11 cellular contexts compared by ENCODE assay signal in genomic region chr1:23798662-23799142, GRCh38. TPM values are rescaled to one million over a fixed set of nuclear protein-coding genes. Genes with fewer than 3 reads are reported as not detected.
DNase-seq lines count a peak whose midpoint lies in the region; ATAC-seq, FAIRE-seq and TF ChIP-seq lines count a peak whose summit lies in the region.
"Had no signal": no experiment of that assay in that cellular context is flagged by ENCODE, and none has a peak within 500 bp of the region (broad histone marks: within the 10 kb centered on the region; RNA-seq: fewer than 3 reads in every experiment).

No MANE protein-coding gene starts in this region.

- peak overlapping the region; percentile 95 for H3K27ac Mint-ChIP-seq in activated CD4-positive, alpha-beta memory T cell treated with anti-CD3 and anti-CD28 coated beads, Interleukin-2, amount 10 ng/mL, durations not matched to agents 7 days and 5 days
- H3K27ac Mint-ChIP-seq in activated CD4-positive, alpha-beta memory T cell treated with anti-CD3 and anti-CD28 coated beads for 36 hours, result no peak overlapping the region
- H3K27ac Mint-ChIP-seq in activated T-helper 17 cell treated with anti-CD3 and anti-CD28 coated beads, Interleukin-2, amount 50 U/mL, for 72 hours, result no peak overlapping the region
- H3K27ac Mint-ChIP-seq: CD8-positive, alpha-beta T cell had no signal

- intact Hi-C loops in activated CD4-positive, alpha-beta memory T cell treated with anti-CD3 and anti-CD28 coated beads for 36 hours (cut with micrococcal nuclease), result no loop called here
- intact Hi-C loops in kidney (cut with DNase I) (no loop called here), stomach (cut with DNase I; ENCODE audit: low total_unique reads) (no loop called here)

- H3K27me3 Mint-ChIP-seq in activated CD4-positive, alpha-beta memory T cell treated with anti-CD3 and anti-CD28 coated beads, Interleukin-2, amount 10 ng/mL, durations not matched to agents 7 days and 5 days, result no peaks in the 10 kb centered on the region
- H3K27me3 Mint-ChIP-seq in activated CD4-positive, alpha-beta memory T cell treated with anti-CD3 and anti-CD28 coated beads for 36 hours, result no peaks in the 10 kb centered on the region
- H3K27me3 Mint-ChIP-seq in activated T-helper 17 cell treated with anti-CD3 and anti-CD28 coated beads, Interleukin-2, amount 50 U/mL, for 72 hours, result no peaks in the 10 kb centered on the region

- no peaks in the 10 kb centered on the region for H3K27me3 ChIP-seq in stomach

- DNase-seq in activated CD4-positive, alpha-beta memory T cell treated with anti-CD3 and anti-CD28 coated beads, Interleukin-2, amount 10 ng/mL, durations not matched to agents 7 days and 5 days, result no peak
- no peak for DNase-seq in activated CD4-positive, alpha-beta memory T cell treated with anti-CD3 and anti-CD28 coated beads for 36 hours
- DNase-seq in kidney, result peak; percentile 76
- DNase-seq in stomach, result peak; percentile 83
- DNase-seq: activated CD8-positive, alpha-beta memory T cell treated with anti-CD3 and anti-CD28 coated beads, Interleukin-2, amount 50 U/mL, for 4 hours; NCI-H1694 had no signal

- no peaks in the 10 kb centered on the region for H3K9me3 Mint-ChIP-seq in activated CD4-positive, alpha-beta memory T cell treated with anti-CD3 and anti-CD28 coated beads, Interleukin-2, amount 10 ng/mL, durations not matched to agents 7 days and 5 days
- H3K9me3 Mint-ChIP-seq in activated CD4-positive, alpha-beta memory T cell treated with anti-CD3 and anti-CD28 coated beads for 36 hours, result no peaks in the 10 kb centered on the region
- no peaks in the 10 kb centered on the region for H3K9me3 Mint-ChIP-seq in activated T-helper 17 cell treated with anti-CD3 and anti-CD28 coated beads, Interleukin-2, amount 50 U/mL, for 72 hours
- H3K9me3 Mint-ChIP-seq: CD8-positive, alpha-beta T cell had no signal

- FAIRE-seq in kidney (lab: Jason Lieb, UNC), result no peak

- no peak for TF ChIP-seq EP300 in stomach (IDR thresholded peaks at IDR 0.05)

- H3K36me3 Mint-ChIP-seq in activated CD4-positive, alpha-beta memory T cell treated with anti-CD3 and anti-CD28 coated beads, Interleukin-2, amount 10 ng/mL, durations not matched to agents 7 days and 5 days (ENCODE audit: low read depth), result peaks cover 38% of the 10 kb centered on the region
- peaks cover 21% of the 10 kb centered on the region for H3K36me3 Mint-ChIP-seq in activated CD4-positive, alpha-beta memory T cell treated with anti-CD3 and anti-CD28 coated beads for 36 hours
- H3K36me3 Mint-ChIP-seq in activated T-helper 17 cell treated with anti-CD3 and anti-CD28 coated beads, Interleukin-2, amount 50 U/mL, for 72 hours (ENCODE audit: low read depth), result peaks cover 60% of the 10 kb centered on the region

- TF ChIP-seq POLR2A in stomach (IDR thresholded peaks at IDR 0.05), result no peak

- H3K27ac ChIP-seq in kidney (ENCODE audit: low read depth in 2 of 2, low read length in 2 of 2), result peak overlapping the region; percentile 95 to 96
- peak overlapping the region; percentile 91 to 98 (median 96) for H3K27ac ChIP-seq in stomach

- POLR2A ChIA-PET in activated CD4-positive, alpha-beta memory T cell treated with anti-CD3 and anti-CD28 coated beads, Interleukin-2, amount 10 ng/mL, durations not matched to agents 7 days and 5 days (lab: Charles Lee), result interaction anchor here (1.1 to 5.9 kb wide), 8 partner anchors 8 to 160 kb away, joined by 3 to 84 read pairs (median 20); partner anchors contain the start of genes HMGCL, LYPLA2, PITHD1 and PNRC2
- POLR2A ChIA-PET in activated CD4-positive, alpha-beta memory T cell treated with anti-CD3 and anti-CD28 coated beads for 36 hours (lab: Charles Lee), result interaction anchor here (0.6 to 2.6 kb wide), 2 partner anchors 8 to 55 kb away, joined by 3 to 20 read pairs; partner anchors contain the start of genes ELOA and LYPLA2

- 25 to 70% (median 60%) methylated on average over 9 to 12 of the region's 12 CpGs for WGBS in stomach, 5 donors

- peaks cover 14 to 27% of the 10 kb centered on the region in 2 donors for H3K4me1 ChIP-seq in kidney (ENCODE audit: control insufficient read depth in 1 of 2, insufficient read depth in 1 of 2, low read depth in 1 of 2, low read length in 2 of 2)
- H3K4me1 ChIP-seq in stomach, result peaks cover 61 to 77% (median 70%) of the 10 kb centered on the region in 4 donors

- TF ChIP-seq CTCF in kidney (IDR thresholded peaks at IDR 0.05; ENCODE audit: borderline replicate concordance, extremely low read depth, insufficient read depth) (no peak), stomach (IDR thresholded peaks at IDR 0.05) (no peak)

- H3K9ac ChIP-seq in kidney (ENCODE audit: low read length in 2 of 2), result peak overlapping the region in 1 of 2 donors; percentile 38

- H3K4me3 Mint-ChIP-seq in activated CD4-positive, alpha-beta memory T cell treated with anti-CD3 and anti-CD28 coated beads, Interleukin-2, amount 10 ng/mL, durations not matched to agents 7 days and 5 days, result peak overlapping the region; percentile 96
- no peak overlapping the region for H3K4me3 Mint-ChIP-seq in activated CD4-positive, alpha-beta memory T cell treated with anti-CD3 and anti-CD28 coated beads for 36 hours
- H3K4me3 Mint-ChIP-seq in activated T-helper 17 cell treated with anti-CD3 and anti-CD28 coated beads, Interleukin-2, amount 50 U/mL, for 72 hours, result peak overlapping the region; percentile 93

- ATAC-seq in activated T-helper 17 cell treated with anti-CD3 and anti-CD28 coated beads, Interleukin-2, amount 50 U/mL, for 72 hours (replicated peaks), result no peak
- no peak for ATAC-seq in GM19023 (IDR thresholded peaks at IDR 0.05; ENCODE audit: unreplicated experiment)
- no peak for ATAC-seq in HG03045 (IDR thresholded peaks at IDR 0.05; ENCODE audit: unreplicated experiment)
- no peak for ATAC-seq in GM21576 (IDR thresholded peaks at IDR 0.05; ENCODE audit: unreplicated experiment)
- ATAC-seq: CD8-positive, alpha-beta T cell had no signal

- H3K9me3 ChIP-seq in kidney (ENCODE audit: control insufficient read depth in 1 of 2, low read length in 2 of 2), result no peaks in the 10 kb centered on the region
- no peaks in the 10 kb centered on the region for H3K9me3 ChIP-seq in stomach

- H3K4me3 ChIP-seq in kidney (ENCODE audit: low read length in 2 of 2), result peak overlapping the region; percentile 76 to 87
- peak overlapping the region; percentile 72 to 88 (median 84) for H3K4me3 ChIP-seq in stomach

- peaks cover 3 to 14% of the 10 kb centered on the region in 2 donors for H3K36me3 ChIP-seq in kidney (ENCODE audit: control insufficient read depth in 1 of 2, insufficient read depth in 2 of 2, low read length in 2 of 2)
- peaks cover 25 to 59% (median 53%) of the 10 kb centered on the region in 4 donors for H3K36me3 ChIP-seq in stomach

- CTCF ChIA-PET in activated CD4-positive, alpha-beta memory T cell treated with anti-CD3 and anti-CD28 coated beads, Interleukin-2, amount 10 ng/mL, durations not matched to agents 7 days and 5 days (lab: Charles Lee), result interaction anchor here (0.5 to 4.4 kb wide), 8 partner anchors 12 to 312 kb away, joined by 3 to 39 read pairs (median 4); partner anchors contain the start of gene PITHD1
- CTCF ChIA-PET in activated CD4-positive, alpha-beta memory T cell treated with anti-CD3 and anti-CD28 coated beads for 36 hours (lab: Charles Lee), result interaction anchor here (1.2 to 6.5 kb wide), 4 partner anchors 11 to 28 kb away, joined by 5 to 38 read pairs (median 6); no protein-coding TSS in a partner anchor

- peaks cover 27% of the 10 kb centered on the region for H3K4me1 Mint-ChIP-seq in activated CD4-positive, alpha-beta memory T cell treated with anti-CD3 and anti-CD28 coated beads, Interleukin-2, amount 10 ng/mL, durations not matched to agents 7 days and 5 days
- H3K4me1 Mint-ChIP-seq in activated CD4-positive, alpha-beta memory T cell treated with anti-CD3 and anti-CD28 coated beads for 36 hours (ENCODE audit: low read depth), result peaks cover 14% of the 10 kb centered on the region
- H3K4me1 Mint-ChIP-seq in activated T-helper 17 cell treated with anti-CD3 and anti-CD28 coated beads, Interleukin-2, amount 50 U/mL, for 72 hours, result no peaks in the 10 kb centered on the region

RNA-seq across cellular contexts. Expression of gene GALE, which starts 1.9 kb away (rescaled TPM):
- total RNA-seq in activated CD4-positive, alpha-beta memory T cell treated with anti-CD3 and anti-CD28 coated beads, Interleukin-2, amount 10 ng/mL, durations not matched to agents 7 days and 5 days, result 10 to 100 TPM; 33.5 to 37.6 TPM
- total RNA-seq in activated CD4-positive, alpha-beta memory T cell treated with anti-CD3 and anti-CD28 coated beads for 36 hours, result 10 to 100 TPM; 49.4 to 54.9 TPM
- 10 to 100 TPM; 56.6 to 57.1 TPM for total RNA-seq in activated T-helper 17 cell treated with anti-CD3 and anti-CD28 coated beads, Interleukin-2, amount 50 U/mL, for 72 hours
- total RNA-seq in kidney (68.1 TPM), stomach (100 to 1,000 TPM in 3 of 5 donors, 10 to 100 TPM in 2; 34.4 to 401 (median 134) TPM)
- polyA plus RNA-seq in kidney (ENCODE audit: insufficient read depth, low read depth, low replicate concordance) (73.7 TPM), stomach (100 to 1,000 TPM; 107 to 443 (median 165) TPM)

RNA-seq across cellular contexts. Expression of gene LYPLA2, which starts 7.8 kb away (rescaled TPM):
- 10 to 100 TPM; 76.1 to 80.8 TPM for total RNA-seq in activated CD4-positive, alpha-beta memory T cell treated with anti-CD3 and anti-CD28 coated beads, Interleukin-2, amount 10 ng/mL, durations not matched to agents 7 days and 5 days
- 10 to 100 TPM; 70.5 to 71.1 TPM for total RNA-seq in activated CD4-positive, alpha-beta memory T cell treated with anti-CD3 and anti-CD28 coated beads for 36 hours
- 10 to 100 TPM; 70.0 to 94.8 TPM for total RNA-seq in activated T-helper 17 cell treated with anti-CD3 and anti-CD28 coated beads, Interleukin-2, amount 50 U/mL, for 72 hours
- total RNA-seq in kidney (71.3 TPM), stomach (10 to 100 TPM; 29.0 to 84.6 (median 36.2) TPM)
- polyA plus RNA-seq in kidney (ENCODE audit: insufficient read depth, low read depth, low replicate concordance) (133 TPM), stomach (10 to 100 TPM; 61.1 to 85.2 (median 67.6) TPM)

RNA-seq across cellular contexts. Expression of gene PITHD1, which starts 20.5 kb away (rescaled TPM):
- 10 to 100 TPM; 50.0 to 51.6 TPM for total RNA-seq in activated CD4-positive, alpha-beta memory T cell treated with anti-CD3 and anti-CD28 coated beads, Interleukin-2, amount 10 ng/mL, durations not matched to agents 7 days and 5 days
- 10 to 100 TPM; 67.2 to 69.0 TPM for total RNA-seq in activated CD4-positive, alpha-beta memory T cell treated with anti-CD3 and anti-CD28 coated beads for 36 hours
- total RNA-seq in activated T-helper 17 cell treated with anti-CD3 and anti-CD28 coated beads, Interleukin-2, amount 50 U/mL, for 72 hours, result 10 to 100 TPM; 60.7 to 93.9 TPM
- 40.4 TPM for total RNA-seq in kidney
- 57.7 TPM for polyA plus RNA-seq in kidney (ENCODE audit: insufficient read depth, low read depth, low replicate concordance)
- total RNA-seq in stomach, result 10 to 100 TPM; 18.1 to 62.0 (median 34.5) TPM
- polyA plus RNA-seq in stomach, result 10 to 100 TPM; 35.2 to 52.1 (median 47.5) TPM

RNA-seq across cellular contexts. Expression of gene HMGCL, which starts 26.5 kb away (rescaled TPM):
- 10 to 100 TPM; 33.5 to 35.7 TPM for total RNA-seq in activated CD4-positive, alpha-beta memory T cell treated with anti-CD3 and anti-CD28 coated beads, Interleukin-2, amount 10 ng/mL, durations not matched to agents 7 days and 5 days
- 10 to 100 TPM; 34.2 to 35.3 TPM for total RNA-seq in activated CD4-positive, alpha-beta memory T cell treated with anti-CD3 and anti-CD28 coated beads for 36 hours
- total RNA-seq in activated T-helper 17 cell treated with anti-CD3 and anti-CD28 coated beads, Interleukin-2, amount 50 U/mL, for 72 hours, result 10 to 100 TPM; 26.3 to 82.1 TPM
- total RNA-seq in kidney (51.5 TPM), stomach (10 to 100 TPM in 4 of 5 donors, not detected in 1; 20.1 to 52.7 (median 36.7) TPM)
- polyA plus RNA-seq in kidney (ENCODE audit: insufficient read depth, low read depth, low replicate concordance) (205 TPM), stomach (10 to 100 TPM; 39.8 to 71.0 (median 46.1) TPM)

RNA-seq across cellular contexts. Expression of gene ELOA, which starts 55.4 kb away (rescaled TPM):
- total RNA-seq in activated CD4-positive, alpha-beta memory T cell treated with anti-CD3 and anti-CD28 coated beads, Interleukin-2, amount 10 ng/mL, durations not matched to agents 7 days and 5 days, result 10 to 100 TPM; 34.1 to 35.2 TPM
- total RNA-seq in activated CD4-positive, alpha-beta memory T cell treated with anti-CD3 and anti-CD28 coated beads for 36 hours, result 10 to 100 TPM; 28.1 to 30.4 TPM
- 10 to 100 TPM; 30.1 to 48.5 TPM for total RNA-seq in activated T-helper 17 cell treated with anti-CD3 and anti-CD28 coated beads, Interleukin-2, amount 50 U/mL, for 72 hours
- total RNA-seq in kidney, result 39.1 TPM
- polyA plus RNA-seq in kidney (ENCODE audit: insufficient read depth, low read depth, low replicate concordance), result 13.7 TPM
- 10 to 100 TPM in 4 of 5 donors, 1 to 10 TPM in 1; 7.2 to 54.0 (median 32.5) TPM for total RNA-seq in stomach
- 10 to 100 TPM; 19.1 to 28.1 (median 22.6) TPM for polyA plus RNA-seq in stomach

Comparison
In these comparisons a context has a peak if more than half of its experiments do, and no peak if none do; other contexts are left out.
1. DNase-seq: peak in kidney (single experiment) and stomach (single experiment); none in activated CD4-positive, alpha-beta memory T cell treated with anti-CD3 and anti-CD28 coated beads, Interleukin-2, amount 10 ng/mL, durations not matched to agents 7 days and 5 days (single experiment) and activated CD4-positive, alpha-beta memory T cell treated with anti-CD3 and anti-CD28 coated beads for 36 hours (single experiment).